ENCODE assay signal across 1 cellular context in the genomic region with DNA sequence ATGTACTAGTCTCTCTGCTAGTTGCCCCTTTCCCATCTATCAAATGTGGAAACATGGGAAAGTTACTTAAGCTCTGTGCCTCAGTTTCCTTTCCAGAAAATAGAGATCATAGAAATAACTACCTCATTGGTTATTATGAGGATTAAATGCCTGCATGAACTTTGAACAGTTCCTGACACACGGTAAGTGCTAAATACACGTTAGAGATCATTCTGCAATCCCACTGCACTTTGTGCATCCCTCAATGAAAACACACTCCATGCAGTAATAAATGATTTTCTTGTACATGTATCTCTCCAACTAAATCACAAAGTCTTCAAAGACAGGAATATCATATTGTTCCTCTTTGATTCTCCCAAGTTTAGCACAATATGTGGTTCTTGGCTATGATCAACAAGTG.
A peak's percentile ranks its signal among the peaks of the same experiment; 100 is the strongest.
TF ChIP-seq lines count a peak whose summit lies in the region.

No MANE protein-coding gene starts in this region.

TF ChIP-seq in HepG2, 621 proteins besides CTCF, POLR2A, EP300 and RAD21 (continued from another document and continues in another):
- TF ChIP-seq, protein P1, sequence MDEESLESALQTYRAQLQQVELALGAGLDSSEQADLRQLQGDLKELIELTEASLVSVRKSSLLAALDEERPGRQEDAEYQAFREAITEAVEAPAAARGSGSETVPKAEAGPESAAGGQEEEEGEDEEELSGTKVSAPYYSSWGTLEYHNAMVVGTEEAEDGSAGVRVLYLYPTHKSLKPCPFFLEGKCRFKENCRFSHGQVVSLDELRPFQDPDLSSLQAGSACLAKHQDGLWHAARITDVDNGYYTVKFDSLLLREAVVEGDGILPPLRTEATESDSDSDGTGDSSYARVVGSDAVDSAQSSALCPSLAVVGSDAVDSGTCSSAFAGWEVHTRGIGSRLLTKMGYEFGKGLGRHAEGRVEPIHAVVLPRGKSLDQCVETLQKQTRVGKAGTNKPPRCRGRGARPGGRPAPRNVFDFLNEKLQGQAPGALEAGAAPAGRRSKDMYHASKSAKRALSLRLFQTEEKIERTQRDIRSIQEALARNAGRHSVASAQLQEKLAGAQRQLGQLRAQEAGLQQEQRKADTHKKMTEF (CRISPR knock-in tag; IDR thresholded peaks at IDR 0.05), result no peak
- TF ChIP-seq NR2C2 (CRISPR knock-in tag; IDR thresholded peaks at IDR 0.05; ENCODE audit: borderline replicate concordance) (no peak), SNAI1 (CRISPR knock-in tag; IDR thresholded peaks at IDR 0.05; ENCODE audit: borderline replicate concordance) (no peak), ZNF225 (CRISPR knock-in tag; IDR thresholded peaks at IDR 0.05) (no peak), ZNF383 (CRISPR knock-in tag; IDR thresholded peaks at IDR 0.05; ENCODE audit: borderline replicate concordance) (no peak), ZNF556 (CRISPR knock-in tag; IDR thresholded peaks at IDR 0.05; ENCODE audit: borderline replicate concordance) (0 out of 2 replicates have a peak, but pooled peaks have one; percentile 6), AGO1 (IDR thresholded peaks at IDR 0.05; ENCODE audit: low read depth, low read length, poor library complexity, severe bottlenecking) (no peak), ZFP62 (CRISPR knock-in tag; IDR thresholded peaks at IDR 0.05) (no peak), ETV6 (CRISPR knock-in tag; conservative IDR thresholded peaks at IDR 0.05) (no peak), STAG1 (CRISPR knock-in tag; IDR thresholded peaks at IDR 0.05) (no peak), ZNF431 (CRISPR knock-in tag; IDR thresholded peaks at IDR 0.05; ENCODE audit: borderline replicate concordance, low read depth) (no peak), ZNF776 (CRISPR knock-in tag; IDR thresholded peaks at IDR 0.05) (no peak), ELF3 (CRISPR knock-in tag; IDR thresholded peaks at IDR 0.05) (no peak), NFE2L1 (CRISPR knock-in tag; IDR thresholded peaks at IDR 0.05; ENCODE audit: borderline replicate concordance) (no peak), GATAD1 (CRISPR knock-in tag; IDR thresholded peaks at IDR 0.05) (no peak), FOXJ3 (CRISPR knock-in tag; IDR thresholded peaks at IDR 0.05; ENCODE audit: borderline replicate concordance) (no peak), ZC3H13 (CRISPR knock-in tag; IDR thresholded peaks at IDR 0.05) (no peak), TBX3 (IDR thresholded peaks at IDR 0.05; ENCODE audit: borderline replicate concordance) (no peak), KLF13 (CRISPR knock-in tag; IDR thresholded peaks at IDR 0.05) (no peak), KDM6A (CRISPR knock-in tag; IDR thresholded peaks at IDR 0.05; ENCODE audit: low read depth) (no peak), HOXD1 (CRISPR knock-in tag; IDR thresholded peaks at IDR 0.05) (no peak), NR1H2 (CRISPR knock-in tag; IDR thresholded peaks at IDR 0.05; ENCODE audit: borderline replicate concordance, low read depth) (no peak), TBX2 (CRISPR knock-in tag; IDR thresholded peaks at IDR 0.05; ENCODE audit: borderline replicate concordance) (no peak), MXI1 (IDR thresholded peaks at IDR 0.05; ENCODE audit: borderline replicate concordance, low read depth, low read length) (no peak), HNF4A (CRISPR knock-in tag; IDR thresholded peaks at IDR 0.05) (peak; percentile 70), PHF21A (CRISPR knock-in tag; IDR thresholded peaks at IDR 0.05) (0 out of 2 replicates have a peak, but pooled peaks have one; percentile 23), FLYWCH1 (CRISPR knock-in tag; IDR thresholded peaks at IDR 0.05) (no peak), ARNT2 (CRISPR knock-in tag; IDR thresholded peaks at IDR 0.05; ENCODE audit: low read depth) (no peak), ZFP82 (CRISPR knock-in tag; IDR thresholded peaks at IDR 0.05; ENCODE audit: borderline replicate concordance) (no peak), RFX3 (CRISPR knock-in tag; IDR thresholded peaks at IDR 0.05) (no peak), ZNF256 (CRISPR knock-in tag; conservative IDR thresholded peaks at IDR 0.05) (no peak), NFKB2 (CRISPR knock-in tag; IDR thresholded peaks at IDR 0.05; ENCODE audit: borderline replicate concordance) (no peak)
- TF ChIP-seq, protein P2, sequence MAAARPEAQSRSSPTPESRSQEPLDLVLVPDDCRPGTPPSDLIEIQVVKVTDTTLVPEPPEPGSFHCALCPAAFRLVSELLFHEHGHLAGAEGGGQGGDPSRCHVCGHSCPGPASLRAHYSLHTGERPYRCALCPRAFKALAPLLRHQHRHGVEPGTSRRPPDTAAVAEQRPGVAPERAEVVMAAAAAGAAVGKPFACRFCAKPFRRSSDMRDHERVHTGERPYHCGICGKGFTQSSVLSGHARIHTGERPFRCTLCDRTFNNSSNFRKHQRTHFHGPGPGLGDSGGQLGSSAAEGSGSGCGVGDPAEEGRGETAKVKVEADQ (CRISPR knock-in tag; IDR thresholded peaks at IDR 0.05; ENCODE audit: borderline replicate concordance), result peak; percentile 51; the same call in 1 of the 2 replicates
- TF ChIP-seq, protein P3, sequence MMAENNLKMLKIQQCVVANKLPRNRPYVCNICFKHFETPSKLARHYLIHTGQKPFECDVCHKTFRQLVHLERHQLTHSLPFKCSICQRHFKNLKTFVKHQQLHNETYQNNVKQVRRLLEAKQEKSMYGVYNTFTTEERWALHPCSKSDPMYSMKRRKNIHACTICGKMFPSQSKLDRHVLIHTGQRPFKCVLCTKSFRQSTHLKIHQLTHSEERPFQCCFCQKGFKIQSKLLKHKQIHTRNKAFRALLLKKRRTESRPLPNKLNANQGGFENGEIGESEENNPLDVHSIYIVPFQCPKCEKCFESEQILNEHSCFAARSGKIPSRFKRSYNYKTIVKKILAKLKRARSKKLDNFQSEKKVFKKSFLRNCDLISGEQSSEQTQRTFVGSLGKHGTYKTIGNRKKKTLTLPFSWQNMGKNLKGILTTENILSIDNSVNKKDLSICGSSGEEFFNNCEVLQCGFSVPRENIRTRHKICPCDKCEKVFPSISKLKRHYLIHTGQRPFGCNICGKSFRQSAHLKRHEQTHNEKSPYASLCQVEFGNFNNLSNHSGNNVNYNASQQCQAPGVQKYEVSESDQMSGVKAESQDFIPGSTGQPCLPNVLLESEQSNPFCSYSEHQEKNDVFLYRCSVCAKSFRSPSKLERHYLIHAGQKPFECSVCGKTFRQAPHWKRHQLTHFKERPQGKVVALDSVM (CRISPR knock-in tag; IDR thresholded peaks at IDR 0.05), result no peak
- TF ChIP-seq, protein P4, sequence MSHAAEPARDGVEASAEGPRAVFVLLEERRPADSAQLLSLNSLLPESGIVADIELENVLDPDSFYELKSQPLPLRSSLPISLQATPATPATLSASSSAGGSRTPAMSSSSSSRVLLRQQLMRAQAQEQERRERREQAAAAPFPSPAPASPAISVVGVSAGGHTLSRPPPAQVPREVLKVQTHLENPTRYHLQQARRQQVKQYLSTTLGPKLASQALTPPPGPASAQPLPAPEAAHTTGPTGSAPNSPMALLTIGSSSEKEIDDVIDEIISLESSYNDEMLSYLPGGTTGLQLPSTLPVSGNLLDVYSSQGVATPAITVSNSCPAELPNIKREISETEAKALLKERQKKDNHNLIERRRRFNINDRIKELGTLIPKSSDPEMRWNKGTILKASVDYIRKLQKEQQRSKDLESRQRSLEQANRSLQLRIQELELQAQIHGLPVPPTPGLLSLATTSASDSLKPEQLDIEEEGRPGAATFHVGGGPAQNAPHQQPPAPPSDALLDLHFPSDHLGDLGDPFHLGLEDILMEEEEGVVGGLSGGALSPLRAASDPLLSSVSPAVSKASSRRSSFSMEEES (CRISPR knock-in tag; IDR thresholded peaks at IDR 0.05), result no peak
- TF ChIP-seq, protein P5, sequence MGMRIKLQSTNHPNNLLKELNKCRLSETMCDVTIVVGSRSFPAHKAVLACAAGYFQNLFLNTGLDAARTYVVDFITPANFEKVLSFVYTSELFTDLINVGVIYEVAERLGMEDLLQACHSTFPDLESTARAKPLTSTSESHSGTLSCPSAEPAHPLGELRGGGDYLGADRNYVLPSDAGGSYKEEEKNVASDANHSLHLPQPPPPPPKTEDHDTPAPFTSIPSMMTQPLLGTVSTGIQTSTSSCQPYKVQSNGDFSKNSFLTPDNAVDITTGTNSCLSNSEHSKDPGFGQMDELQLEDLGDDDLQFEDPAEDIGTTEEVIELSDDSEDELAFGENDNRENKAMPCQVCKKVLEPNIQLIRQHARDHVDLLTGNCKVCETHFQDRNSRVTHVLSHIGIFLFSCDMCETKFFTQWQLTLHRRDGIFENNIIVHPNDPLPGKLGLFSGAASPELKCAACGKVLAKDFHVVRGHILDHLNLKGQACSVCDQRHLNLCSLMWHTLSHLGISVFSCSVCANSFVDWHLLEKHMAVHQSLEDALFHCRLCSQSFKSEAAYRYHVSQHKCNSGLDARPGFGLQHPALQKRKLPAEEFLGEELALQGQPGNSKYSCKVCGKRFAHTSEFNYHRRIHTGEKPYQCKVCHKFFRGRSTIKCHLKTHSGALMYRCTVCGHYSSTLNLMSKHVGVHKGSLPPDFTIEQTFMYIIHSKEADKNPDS (CRISPR knock-in tag; IDR thresholded peaks at IDR 0.05), result no peak
- TF ChIP-seq, protein P6, sequence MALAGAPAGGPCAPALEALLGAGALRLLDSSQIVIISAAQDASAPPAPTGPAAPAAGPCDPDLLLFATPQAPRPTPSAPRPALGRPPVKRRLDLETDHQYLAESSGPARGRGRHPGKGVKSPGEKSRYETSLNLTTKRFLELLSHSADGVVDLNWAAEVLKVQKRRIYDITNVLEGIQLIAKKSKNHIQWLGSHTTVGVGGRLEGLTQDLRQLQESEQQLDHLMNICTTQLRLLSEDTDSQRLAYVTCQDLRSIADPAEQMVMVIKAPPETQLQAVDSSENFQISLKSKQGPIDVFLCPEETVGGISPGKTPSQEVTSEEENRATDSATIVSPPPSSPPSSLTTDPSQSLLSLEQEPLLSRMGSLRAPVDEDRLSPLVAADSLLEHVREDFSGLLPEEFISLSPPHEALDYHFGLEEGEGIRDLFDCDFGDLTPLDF (CRISPR knock-in tag; IDR thresholded peaks at IDR 0.05), result no peak
- TF ChIP-seq, protein P7, sequence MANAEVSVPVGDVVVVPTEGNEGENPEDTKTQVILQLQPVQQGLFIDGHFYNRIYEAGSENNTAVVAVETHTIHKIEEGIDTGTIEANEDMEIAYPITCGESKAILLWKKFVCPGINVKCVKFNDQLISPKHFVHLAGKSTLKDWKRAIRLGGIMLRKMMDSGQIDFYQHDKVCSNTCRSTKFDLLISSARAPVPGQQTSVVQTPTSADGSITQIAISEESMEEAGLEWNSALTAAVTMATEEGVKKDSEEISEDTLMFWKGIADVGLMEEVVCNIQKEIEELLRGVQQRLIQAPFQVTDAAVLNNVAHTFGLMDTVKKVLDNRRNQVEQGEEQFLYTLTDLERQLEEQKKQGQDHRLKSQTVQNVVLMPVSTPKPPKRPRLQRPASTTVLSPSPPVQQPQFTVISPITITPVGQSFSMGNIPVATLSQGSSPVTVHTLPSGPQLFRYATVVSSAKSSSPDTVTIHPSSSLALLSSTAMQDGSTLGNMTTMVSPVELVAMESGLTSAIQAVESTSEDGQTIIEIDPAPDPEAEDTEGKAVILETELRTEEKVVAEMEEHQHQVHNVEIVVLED (CRISPR knock-in tag; IDR thresholded peaks at IDR 0.05; ENCODE audit: borderline replicate concordance), result no peak
- TF ChIP-seq, protein P8, sequence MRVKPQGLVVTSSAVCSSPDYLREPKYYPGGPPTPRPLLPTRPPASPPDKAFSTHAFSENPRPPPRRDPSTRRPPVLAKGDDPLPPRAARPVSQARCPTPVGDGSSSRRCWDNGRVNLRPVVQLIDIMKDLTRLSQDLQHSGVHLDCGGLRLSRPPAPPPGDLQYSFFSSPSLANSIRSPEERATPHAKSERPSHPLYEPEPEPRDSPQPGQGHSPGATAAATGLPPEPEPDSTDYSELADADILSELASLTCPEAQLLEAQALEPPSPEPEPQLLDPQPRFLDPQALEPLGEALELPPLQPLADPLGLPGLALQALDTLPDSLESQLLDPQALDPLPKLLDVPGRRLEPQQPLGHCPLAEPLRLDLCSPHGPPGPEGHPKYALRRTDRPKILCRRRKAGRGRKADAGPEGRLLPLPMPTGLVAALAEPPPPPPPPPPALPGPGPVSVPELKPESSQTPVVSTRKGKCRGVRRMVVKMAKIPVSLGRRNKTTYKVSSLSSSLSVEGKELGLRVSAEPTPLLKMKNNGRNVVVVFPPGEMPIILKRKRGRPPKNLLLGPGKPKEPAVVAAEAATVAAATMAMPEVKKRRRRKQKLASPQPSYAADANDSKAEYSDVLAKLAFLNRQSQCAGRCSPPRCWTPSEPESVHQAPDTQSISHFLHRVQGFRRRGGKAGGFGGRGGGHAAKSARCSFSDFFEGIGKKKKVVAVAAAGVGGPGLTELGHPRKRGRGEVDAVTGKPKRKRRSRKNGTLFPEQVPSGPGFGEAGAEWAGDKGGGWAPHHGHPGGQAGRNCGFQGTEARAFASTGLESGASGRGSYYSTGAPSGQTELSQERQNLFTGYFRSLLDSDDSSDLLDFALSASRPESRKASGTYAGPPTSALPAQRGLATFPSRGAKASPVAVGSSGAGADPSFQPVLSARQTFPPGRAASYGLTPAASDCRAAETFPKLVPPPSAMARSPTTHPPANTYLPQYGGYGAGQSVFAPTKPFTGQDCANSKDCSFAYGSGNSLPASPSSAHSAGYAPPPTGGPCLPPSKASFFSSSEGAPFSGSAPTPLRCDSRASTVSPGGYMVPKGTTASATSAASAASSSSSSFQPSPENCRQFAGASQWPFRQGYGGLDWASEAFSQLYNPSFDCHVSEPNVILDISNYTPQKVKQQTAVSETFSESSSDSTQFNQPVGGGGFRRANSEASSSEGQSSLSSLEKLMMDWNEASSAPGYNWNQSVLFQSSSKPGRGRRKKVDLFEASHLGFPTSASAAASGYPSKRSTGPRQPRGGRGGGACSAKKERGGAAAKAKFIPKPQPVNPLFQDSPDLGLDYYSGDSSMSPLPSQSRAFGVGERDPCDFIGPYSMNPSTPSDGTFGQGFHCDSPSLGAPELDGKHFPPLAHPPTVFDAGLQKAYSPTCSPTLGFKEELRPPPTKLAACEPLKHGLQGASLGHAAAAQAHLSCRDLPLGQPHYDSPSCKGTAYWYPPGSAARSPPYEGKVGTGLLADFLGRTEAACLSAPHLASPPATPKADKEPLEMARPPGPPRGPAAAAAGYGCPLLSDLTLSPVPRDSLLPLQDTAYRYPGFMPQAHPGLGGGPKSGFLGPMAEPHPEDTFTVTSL (CRISPR knock-in tag; IDR thresholded peaks at IDR 0.05; ENCODE audit: borderline replicate concordance), result peak; percentile 18; the same call in 1 of the 2 replicates
- TF ChIP-seq, protein P9, sequence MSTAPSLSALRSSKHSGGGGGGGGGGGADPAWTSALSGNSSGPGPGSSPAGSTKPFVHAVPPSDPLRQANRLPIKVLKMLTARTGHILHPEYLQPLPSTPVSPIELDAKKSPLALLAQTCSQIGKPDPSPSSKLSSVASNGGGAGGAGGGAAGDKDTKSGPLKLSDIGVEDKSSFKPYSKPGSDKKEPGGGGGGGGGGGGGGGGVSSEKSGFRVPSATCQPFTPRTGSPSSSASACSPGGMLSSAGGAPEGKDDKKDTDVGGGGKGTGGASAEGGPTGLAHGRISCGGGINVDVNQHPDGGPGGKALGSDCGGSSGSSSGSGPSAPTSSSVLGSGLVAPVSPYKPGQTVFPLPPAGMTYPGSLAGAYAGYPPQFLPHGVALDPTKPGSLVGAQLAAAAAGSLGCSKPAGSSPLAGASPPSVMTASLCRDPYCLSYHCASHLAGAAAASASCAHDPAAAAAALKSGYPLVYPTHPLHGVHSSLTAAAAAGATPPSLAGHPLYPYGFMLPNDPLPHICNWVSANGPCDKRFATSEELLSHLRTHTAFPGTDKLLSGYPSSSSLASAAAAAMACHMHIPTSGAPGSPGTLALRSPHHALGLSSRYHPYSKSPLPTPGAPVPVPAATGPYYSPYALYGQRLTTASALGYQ (CRISPR knock-in tag; IDR thresholded peaks at IDR 0.05), result no peak
- TF ChIP-seq, protein P10, sequence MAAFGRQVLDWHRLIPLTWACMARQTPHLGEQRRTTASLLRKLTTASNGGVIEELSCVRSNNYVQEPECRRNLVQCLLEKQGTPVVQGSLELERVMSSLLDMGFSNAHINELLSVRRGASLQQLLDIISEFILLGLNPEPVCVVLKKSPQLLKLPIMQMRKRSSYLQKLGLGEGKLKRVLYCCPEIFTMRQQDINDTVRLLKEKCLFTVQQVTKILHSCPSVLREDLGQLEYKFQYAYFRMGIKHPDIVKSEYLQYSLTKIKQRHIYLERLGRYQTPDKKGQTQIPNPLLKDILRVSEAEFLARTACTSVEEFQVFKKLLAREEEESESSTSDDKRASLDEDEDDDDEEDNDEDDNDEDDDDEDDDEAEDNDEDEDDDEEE (CRISPR knock-in tag; IDR thresholded peaks at IDR 0.05), result no peak
